ENCODE assay signal across 1 cellular context in genomic region chr19:17334414-17335409, GRCh38.
TF ChIP-seq lines count a peak whose summit lies in the region.

ANO8 (minus strand) TSS chr19:17334855; CDS start chr19:17334670, 185 bp downstream.

TF ChIP-seq in HepG2, 621 proteins besides CTCF, POLR2A, EP300 and RAD21 (continued from another document and continues in another):
- TF ChIP-seq CENPBD1 (CRISPR knock-in tag; IDR thresholded peaks at IDR 0.05; ENCODE audit: borderline replicate concordance, low read depth) (no peak), ZNF619 (CRISPR knock-in tag; IDR thresholded peaks at IDR 0.05) (0 out of 2 replicates have a peak, but pooled peaks have one; percentile 22), ZKSCAN1 (IDR thresholded peaks at IDR 0.05; ENCODE audit: low read length) (no peak), TEAD3 (CRISPR knock-in tag; optimal IDR thresholded peaks at IDR 0.05; ENCODE audit: borderline replicate concordance) (peak; percentile 47), PAX8 (CRISPR knock-in tag; IDR thresholded peaks at IDR 0.05; ENCODE audit: borderline replicate concordance) (no peak), E2F1 (CRISPR knock-in tag; IDR thresholded peaks at IDR 0.05) (peak; percentile 27; the same call in 1 of the 2 replicates), GATAD2A (CRISPR knock-in tag; IDR thresholded peaks at IDR 0.05) (peak; percentile 24; the same call in 1 of the 2 replicates), THAP8 (CRISPR knock-in tag; IDR thresholded peaks at IDR 0.05; ENCODE audit: borderline replicate concordance) (no peak), ZNF253 (CRISPR knock-in tag; IDR thresholded peaks at IDR 0.05; ENCODE audit: borderline replicate concordance) (no peak), USF2 (IDR thresholded peaks at IDR 0.05; ENCODE audit: low read depth, low read length) (no peak), USF2 (CRISPR knock-in tag; IDR thresholded peaks at IDR 0.05; ENCODE audit: borderline replicate concordance) (no peak), THAP11 (CRISPR knock-in tag; IDR thresholded peaks at IDR 0.05) (peak; percentile 86), TRIM22 (IDR thresholded peaks at IDR 0.05) (no peak), ZNF776 (CRISPR knock-in tag; IDR thresholded peaks at IDR 0.05) (peak; percentile 71), MTA1 (CRISPR knock-in tag; IDR thresholded peaks at IDR 0.05; ENCODE audit: borderline replicate concordance) (no peak), ZNF414 (CRISPR knock-in tag; IDR thresholded peaks at IDR 0.05) (peak; percentile 94; the same call in 1 of the 2 replicates), MTF1 (CRISPR knock-in tag; IDR thresholded peaks at IDR 0.05) (no peak), KLF13 (CRISPR knock-in tag; IDR thresholded peaks at IDR 0.05) (no peak), CREBL2 (CRISPR knock-in tag; IDR thresholded peaks at IDR 0.05; ENCODE audit: borderline replicate concordance) (no peak; the same call in 1 of the 2 replicates), ZNF230 (CRISPR knock-in tag; IDR thresholded peaks at IDR 0.05) (no peak), HOXA5 (CRISPR knock-in tag; IDR thresholded peaks at IDR 0.05) (no peak; the same call in 1 of the 2 replicates), PAXIP1 (CRISPR knock-in tag; conservative IDR thresholded peaks at IDR 0.05) (no peak; the same call in 1 of the 2 replicates), SNAPC5 (CRISPR knock-in tag; IDR thresholded peaks at IDR 0.05; ENCODE audit: borderline replicate concordance) (peak; percentile 80; the same call in 1 of the 2 replicates), ZNF850 (CRISPR knock-in tag; conservative IDR thresholded peaks at IDR 0.05) (no peak), DPF2 (CRISPR knock-in tag; IDR thresholded peaks at IDR 0.05; ENCODE audit: borderline replicate concordance, low read depth) (no peak), ZNF549 (CRISPR knock-in tag; IDR thresholded peaks at IDR 0.05) (no peak), ZNF646 (CRISPR knock-in tag; IDR thresholded peaks at IDR 0.05) (no peak), ZBTB49 (CRISPR knock-in tag; IDR thresholded peaks at IDR 0.05; ENCODE audit: borderline replicate concordance) (no peak), ZNF205 (CRISPR knock-in tag; IDR thresholded peaks at IDR 0.05) (no peak), BHLHE40 (IDR thresholded peaks at IDR 0.05; ENCODE audit: low read length) (0 out of 2 replicates have a peak, but pooled peaks have one; percentile 17), TBX3 (IDR thresholded peaks at IDR 0.05; ENCODE audit: borderline replicate concordance) (no peak), ZNF720 (CRISPR knock-in tag; IDR thresholded peaks at IDR 0.05) (no peak), MTA3 (CRISPR knock-in tag; IDR thresholded peaks at IDR 0.05) (no peak), SMARCE1 (IDR thresholded peaks at IDR 0.05; ENCODE audit: borderline replicate concordance) (no peak), GATAD1 (CRISPR knock-in tag; IDR thresholded peaks at IDR 0.05) (peak; percentile 68), ZNF235 (CRISPR knock-in tag; IDR thresholded peaks at IDR 0.05; ENCODE audit: borderline replicate concordance) (peak; percentile 79; the same call in 1 of the 2 replicates), SETDB1 (CRISPR knock-in tag; IDR thresholded peaks at IDR 0.05; ENCODE audit: borderline replicate concordance) (no peak), SNAPC2 (CRISPR knock-in tag; IDR thresholded peaks at IDR 0.05) (no peak), MED13 (CRISPR knock-in tag; IDR thresholded peaks at IDR 0.05) (no peak), ZNF567 (CRISPR knock-in tag; IDR thresholded peaks at IDR 0.05; ENCODE audit: borderline replicate concordance) (no peak), TIGD3 (CRISPR knock-in tag; IDR thresholded peaks at IDR 0.05; ENCODE audit: borderline replicate concordance) (no peak)
